In genomic region chr1:8874230-8875201, GRCh38 we compare ENCODE assay signal across 8 cellular contexts. TPM values are rescaled to one million over a fixed set of nuclear protein-coding genes. Genes with fewer than 3 reads are reported as not detected.
DNase-seq lines count a peak whose midpoint lies in the region; ATAC-seq, FAIRE-seq and TF ChIP-seq lines count a peak whose summit lies in the region.

No MANE protein-coding gene starts in this region.

- H3K18ac ChIP-seq in IMR-90 (ENCODE audit: low read depth, low read length) (no peak overlapping the region), mesendoderm (ENCODE audit: low read length) (peak overlapping the region; percentile 21)

- POLR2A ChIA-PET in AG04449 (lab: Yijun Ruan, JAX), result interaction anchor here (0.6 to 1.9 kb wide), 7 partner anchors 9 to 354 kb away, joined by 3 to 5 read pairs (median 4); no protein-coding TSS in a partner anchor
- POLR2A ChIA-PET in IMR-90 (lab: Charles Lee; ENCODE audit: unreplicated experiment), result no interaction called here
- POLR2A ChIA-PET in K562 (lab: Yijun Ruan, JAX), result interaction anchor here (0.7 to 9.5 kb wide), 4 partner anchors 11 to 291 kb away, joined by 3 to 219 read pairs (median 4); no protein-coding TSS in a partner anchor

- no peak overlapping the region for H2BK120ac ChIP-seq in IMR-90 (ENCODE audit: low read depth, low read length)
- H2BK120ac ChIP-seq in mesendoderm (ENCODE audit: low read depth, low read length), result no peak overlapping the region

- H2BK5ac ChIP-seq in IMR-90 (ENCODE audit: low read depth, low read length, poor library complexity, severe bottlenecking) (peak overlapping the region; percentile 18), mesendoderm (ENCODE audit: low read length) (no peak overlapping the region)

- no peak for TF ChIP-seq RAD21 in IMR-90 (IDR thresholded peaks at IDR 0.05; ENCODE audit: low read length)
- no peak for TF ChIP-seq RAD21 in K562 (CRISPR knock-in tag; conservative IDR thresholded peaks at IDR 0.05 in 1 of 2, IDR thresholded peaks at IDR 0.05 in 1 of 2)

- no peak overlapping the region for H2BK15ac ChIP-seq in IMR-90 (ENCODE audit: low read depth, low read length)
- H2BK15ac ChIP-seq in mesendoderm (replicated peaks; ENCODE audit: low read depth), result no peak overlapping the region

- 100% methylated on average over 1 of the region's 15 CpGs; no CpG with 5 or more reads in 1 of the 2 experiments for WGBS in IMR-90 (ENCODE audit: extremely low coverage in 2 of 2, insufficient read length in 1 of 2), 2 experiments
- 37% methylated on average over 15 of the region's 15 CpGs for WGBS in K562 (ENCODE audit: insufficient coverage, low coverage, missing lambda C conversion rate)
- WGBS in mesendoderm (ENCODE audit: extremely low coverage, insufficient coverage, low lambda C conversion rate), result no CpG with 5 or more reads among the region's 15 CpGs

- no peak overlapping the region for H2BK20ac ChIP-seq in IMR-90 (ENCODE audit: low read depth, low read length)

- H4K8ac ChIP-seq in IMR-90 (ENCODE audit: low read depth in 2 of 2, low read length in 2 of 2), result peak overlapping the region in 1 of 2 experiments; percentile 2; a peak in 1 of 4 replicates
- no peak overlapping the region for H4K8ac ChIP-seq in mesendoderm (ENCODE audit: low read depth, low read length)

- H4K5ac ChIP-seq in IMR-90 (ENCODE audit: low read depth, low read length), result no peak overlapping the region
- no peak overlapping the region for H4K5ac ChIP-seq in mesendoderm (ENCODE audit: low read length)

- no peak for ATAC-seq in IMR-90 (ENCODE audit: low read depth)
- no peak for ATAC-seq in K562
- no peak for ATAC-seq in GM21390 (IDR thresholded peaks at IDR 0.05; ENCODE audit: unreplicated experiment)

- FAIRE-seq in K562 (lab: Jason Lieb, UNC), result no peak

- H3K4me2 ChIP-seq in IMR-90 (ENCODE audit: low read depth, low read length), result peak overlapping the region; percentile 60
- H3K4me2 ChIP-seq in K562 (ENCODE audit: insufficient read depth, low read length), result peak overlapping the region; percentile 98
- H3K4me2 ChIP-seq in mesendoderm (ENCODE audit: low read length), result peak overlapping the region; percentile 60

- H3K36me3 ChIP-seq in IMR-90 (ENCODE audit: control insufficient read depth, insufficient read depth, low read length) (peaks cover 58% of the 10 kb centered on the region), K562 (ENCODE audit: control insufficient read depth, insufficient read depth, low read length) (peaks cover 82% of the 10 kb centered on the region), mesendoderm (ENCODE audit: control insufficient read depth, insufficient read depth, low read length) (peaks cover 35% of the 10 kb centered on the region)

- 0 out of 2 replicates have a peak overlapping the region, but pooled peaks have one; percentile 16 for H3K56ac ChIP-seq in IMR-90 (ENCODE audit: extremely low read depth, insufficient read depth, low read length)
- peak overlapping the region; percentile 73 for H3K56ac ChIP-seq in mesendoderm (ENCODE audit: low read length)

- intact Hi-C loops in IMR-90 (cut with micrococcal nuclease), result loop anchor here (5.0 kb wide), 2 partner anchors 113 to 133 kb away; no protein-coding TSS in a partner anchor
- intact Hi-C loops in K562 (cut with micrococcal nuclease), result no loop called here

- H4K20me1 ChIP-seq in IMR-90 (ENCODE audit: insufficient read depth, low read length) (peaks cover 89% of the 10 kb centered on the region), K562 (replicated peaks; ENCODE audit: control insufficient read depth, insufficient read depth, low read length) (peaks cover 65% of the 10 kb centered on the region)

- peak overlapping the region; percentile 41 for H3K27ac ChIP-seq in IMR-90 (ENCODE audit: insufficient read depth, low read length)
- H3K27ac ChIP-seq in K562 (ENCODE audit: extremely low read depth, low read depth, low read length), result peak overlapping the region; percentile 99
- H3K27ac ChIP-seq in mesendoderm (ENCODE audit: low read depth, low read length), result peak overlapping the region; percentile 69

- H2AK5ac ChIP-seq in IMR-90 (ENCODE audit: low read depth, low read length) (0 out of 2 replicates have a peak overlapping the region, but pooled peaks have one; percentile 22), mesendoderm (ENCODE audit: low read length) (no peak overlapping the region)

- H3K9me1 ChIP-seq in IMR-90 (ENCODE audit: insufficient read depth, low read length), result peaks cover 24% of the 10 kb centered on the region
- H3K9me1 ChIP-seq in K562 (ENCODE audit: control insufficient read depth, insufficient read depth, low read length), result peaks cover 9% of the 10 kb centered on the region

- in situ Hi-C loops in IMR-90 (cut with MboI; ENCODE audit: low sequenced_read_pairs) (loop anchor here (25.0 kb wide), 1 partner anchor 887 kb away; no protein-coding TSS in a partner anchor), K562 (cut with MboI) (no loop called here)

- DNase-seq in AG04449 (ENCODE audit: low read depth, low spot score) (no peak), IMR-90 (peak; percentile 61), K562 (ENCODE audit: extremely low read depth in 1 of 4, low spot score in 3 of 4) (peak in 1 of 4 experiments; percentile 6), mesendoderm (no peak), NCI-H226 (no peak), dermis blood vessel endothelial cell (no peak)
- no peak for DNase-seq in activated CD4-positive, CD25-positive, alpha-beta regulatory T cell (lab: John Stamatoyannopoulos, UW)

- H3K23ac ChIP-seq in IMR-90 (ENCODE audit: low read depth, low read length), result peak overlapping the region; percentile 28
- H3K23ac ChIP-seq in mesendoderm (ENCODE audit: low read length), result no peak overlapping the region

- BruUV-seq in IMR-90 (replicated peaks; lab: Mats Ljungman, UMichigan) (no TSS peak), K562 (replicated peaks; lab: Mats Ljungman, UMichigan) (no TSS peak)

- H3K4me1 ChIP-seq in IMR-90 (ENCODE audit: control insufficient read depth, insufficient read depth, low read length), result peaks cover 43% of the 10 kb centered on the region
- peaks cover 27 to 32% of the 10 kb centered on the region in 2 experiments; a peak in 4 of 5 replicates for H3K4me1 ChIP-seq in K562 (replicated peaks in 1 of 2; ENCODE audit: control insufficient read depth in 2 of 2, insufficient read depth in 2 of 2, low read length in 2 of 2)
- peaks cover 18% of the 10 kb centered on the region for H3K4me1 ChIP-seq in mesendoderm (ENCODE audit: control insufficient read depth, low read depth, low read length)

- dilution Hi-C loops in IMR-90 (cut with HindIII; ENCODE audit: low sequenced_read_pairs, unreplicated experiment), result no loop called here

- H3K27me3 ChIP-seq in IMR-90 (ENCODE audit: control insufficient read depth, insufficient read depth, low read length) (no peaks in the 10 kb centered on the region), K562 (ENCODE audit: control insufficient read depth in 2 of 2, insufficient read depth in 2 of 2, low read length in 2 of 2) (no peaks in the 10 kb centered on the region), mesendoderm (ENCODE audit: insufficient read depth, low read length, poor library complexity) (no peaks in the 10 kb centered on the region)

- TF ChIP-seq CTCF in AG04449 (IDR thresholded peaks at IDR 0.05; ENCODE audit: insufficient read depth, low read length, missing control alignments) (no peak), IMR-90 (conservative IDR thresholded peaks at IDR 0.05; ENCODE audit: low read depth, low read length) (no peak), K562 (IDR thresholded peaks at IDR 0.05 in 2 of 3, conservative IDR thresholded peaks at IDR 0.05 in 1 of 3; ENCODE audit: insufficient read depth in 2 of 3, low read depth in 1 of 3, low read length in 3 of 3) (no peak)

- H2AK9ac ChIP-seq in IMR-90 (replicated peaks; ENCODE audit: low read depth, low read length, poor library complexity), result no peak overlapping the region

- peak overlapping the region; percentile 44 for H3K4ac ChIP-seq in IMR-90 (ENCODE audit: low read depth, low read length)
- no peak overlapping the region for H3K4ac ChIP-seq in mesendoderm (ENCODE audit: low read depth, low read length)

- no peaks in the 10 kb centered on the region for H3K9me3 ChIP-seq in IMR-90 (ENCODE audit: control insufficient read depth, insufficient read depth, low read length)
- H3K9me3 ChIP-seq in K562 (replicated peaks; ENCODE audit: control insufficient read depth, insufficient read depth, low read depth, low read length), result no peaks in the 10 kb centered on the region

- no peak for TF ChIP-seq POLR2A in IMR-90 (IDR thresholded peaks at IDR 0.05; ENCODE audit: low read depth, low read length)
- TF ChIP-seq POLR2A in K562 (conservative IDR thresholded peaks at IDR 0.05), result peak; percentile 58

- H3K79me1 ChIP-seq in IMR-90 (ENCODE audit: low read depth in 1 of 2, low read length in 2 of 2) (peaks cover 29 to 57% of the 10 kb centered on the region in 2 experiments), mesendoderm (ENCODE audit: low read length) (peaks cover 23% of the 10 kb centered on the region)

- H4K91ac ChIP-seq in IMR-90 (ENCODE audit: insufficient read depth, low read depth, low read length), result no peak overlapping the region

- TF ChIP-seq EP300 in K562 (IDR thresholded peaks at IDR 0.05; ENCODE audit: low read length), result no peak

- peak overlapping the region; percentile 97 for H3K4me3 ChIP-seq in AG04449 (ENCODE audit: low read depth, low read length)
- no peak overlapping the region for H3K4me3 ChIP-seq in IMR-90 (ENCODE audit: insufficient read depth, low read depth, low read length)
- H3K4me3 ChIP-seq in K562, result peak overlapping the region; percentile 82
- no peak overlapping the region for H3K4me3 ChIP-seq in mesendoderm (ENCODE audit: low read length)

- peaks cover 100% of the 10 kb centered on the region for H3K79me2 ChIP-seq in K562 (ENCODE audit: control insufficient read depth, insufficient read depth, low read length)
- H3K79me2 ChIP-seq in mesendoderm (ENCODE audit: control insufficient read depth, insufficient read depth, low read length), result peaks cover 84% of the 10 kb centered on the region

- CTCF ChIA-PET in AG04449 (lab: Yijun Ruan, JAX), result interaction anchor here (1.8 to 5.0 kb wide), 3 partner anchors 13 to 131 kb away, joined by 4 to 73 read pairs (median 14); no protein-coding TSS in a partner anchor
- CTCF ChIA-PET in IMR-90 (lab: Yijun Ruan, JAX), result interaction anchor here (0.9 to 1.2 kb wide), 2 partner anchors 10 to 12 kb away, joined by 3 to 5 read pairs; no protein-coding TSS in a partner anchor
- CTCF ChIA-PET in K562 (lab: Yijun Ruan, JAX; ENCODE audit: low intra/inter-chr PET ratio), result no interaction called here

- H3K14ac ChIP-seq in IMR-90 (replicated peaks; ENCODE audit: low read depth, low read length), result 0 out of 2 replicates have a peak overlapping the region, but pooled peaks have one; percentile 8

- H3K9ac ChIP-seq in IMR-90 (ENCODE audit: low read depth, low read length) (peak overlapping the region; percentile 38; the same call in 1 of the 2 replicates), K562 (ENCODE audit: insufficient read depth in 1 of 2, low read depth in 2 of 2, low read length in 2 of 2) (peak overlapping the region; percentile 81 to 99), mesendoderm (ENCODE audit: low read length) (peak overlapping the region; percentile 100)

- H2AFZ ChIP-seq in IMR-90 (replicated peaks; ENCODE audit: low read length, poor library complexity) (no peak overlapping the region), K562 (ENCODE audit: low read depth, low read length) (no peak overlapping the region)

RNA-seq across cellular contexts. Expression of gene ENO1, which starts 4.0 kb away (rescaled TPM):
- 2,952 and 3,643 TPM in 2 replicates for total RNA-seq in IMR-90 (2012; rRNA removed)
- polyA plus RNA-seq in IMR-90 (2012; rRNA removed), result 2,094 and 2,125 TPM in 2 replicates
- 1,308 and 1,582 TPM in 2 replicates for polyA plus RNA-seq in IMR-90 (2012; cell fraction: cytosol; rRNA removed)
- 1,133 and 1,170 TPM in 2 replicates for polyA plus RNA-seq in IMR-90 (2012; cell fraction: nucleus; rRNA removed; ENCODE audit: low replicate concordance)
- 790 and 1,193 TPM in 2 replicates for total RNA-seq in K562 (2011; cell fraction: chromatin; rRNA removed; ENCODE audit: low replicate concordance)
- 1,022 and 1,050 TPM in 2 replicates for total RNA-seq in K562 (2011; cell fraction: nucleolus; rRNA removed)
- 987 and 1,019 TPM in 2 replicates for total RNA-seq in K562 (2011; cell fraction: nucleoplasm; rRNA removed)
- 2,617 and 2,757 TPM in 2 replicates for total RNA-seq in K562 (2014; rRNA removed)
- total RNA-seq in K562 (2014; rRNA removed; fragmentation: Illumina TruSeq; extraction: Trizol), result 2,118 and 2,410 TPM in 2 replicates
- total RNA-seq in K562 (2015; rRNA removed; fragmentation: Illumina TruSeq; extraction: Trizol), result 2,997 and 3,044 TPM in 2 replicates
- total RNA-seq in K562 (2021), result 2,642 and 2,717 TPM in 2 replicates
- 3,253 and 3,807 TPM in 2 replicates for polyA plus RNA-seq in K562 (2011; rRNA removed)
- polyA plus RNA-seq in K562 (2011; cell fraction: cytosol; rRNA removed), result 3,902 and 3,930 TPM in 2 replicates
- polyA plus RNA-seq in K562 (2011; cell fraction: nucleus; rRNA removed), result 1,435 and 2,014 TPM in 2 replicates
- polyA plus RNA-seq in K562 (2012), result 2,677 and 3,119 TPM in 2 replicates
- 2,868 and 3,193 TPM in 2 replicates for polyA plus RNA-seq in K562 (2014; fragmentation: Illumina TruSeq; extraction: Trizol)
- 1,000 to 10,000 TPM; 6,249 to 7,472 TPM for polyA plus RNA-seq in K562 (2014; fragmentation: Nextera tagmentation; extraction: Ambion mirVana)
- 2,249 and 2,310 TPM in 2 replicates for polyA plus RNA-seq in K562 (2014; rRNA removed)
- 3,327 and 3,913 TPM in 2 replicates for polyA minus RNA-seq in K562 (2011; rRNA and poly(A)+ RNA removed)
- polyA minus RNA-seq in K562 (2011; cell fraction: cytosol; rRNA and poly(A)+ RNA removed), result 2,697 and 3,181 TPM in 2 replicates
- 390 and 803 TPM in 2 replicates for polyA minus RNA-seq in K562 (2011; cell fraction: nucleus; rRNA and poly(A)+ RNA removed)
- 1,324 TPM for polyA plus RNA-seq in mesendoderm (2013, experiment 1 of 2)
- 1,329 TPM for polyA plus RNA-seq in mesendoderm (2013, experiment 2 of 2)
- total RNA-seq in dermis blood vessel endothelial cell, result 1,154 and 2,045 TPM in 2 replicates

RNA-seq across cellular contexts. Expression of gene RERE, which starts 57.1 kb away (rescaled TPM):
- total RNA-seq in IMR-90 (2012; rRNA removed), result 11.5 and 15.8 TPM in 2 replicates
- polyA plus RNA-seq in IMR-90 (2012; rRNA removed), result 13.5 and 25.1 TPM in 2 replicates
- polyA plus RNA-seq in IMR-90 (2012; cell fraction: cytosol; rRNA removed), result 7.6 and 12.1 TPM in 2 replicates
- 27.4 and 39.6 TPM in 2 replicates for polyA plus RNA-seq in IMR-90 (2012; cell fraction: nucleus; rRNA removed; ENCODE audit: low replicate concordance)
- 171 and 273 TPM in 2 replicates for total RNA-seq in K562 (2011; cell fraction: chromatin; rRNA removed; ENCODE audit: low replicate concordance)
- 61.4 and 68.2 TPM in 2 replicates for total RNA-seq in K562 (2011; cell fraction: nucleolus; rRNA removed)
- 135 and 159 TPM in 2 replicates for total RNA-seq in K562 (2011; cell fraction: nucleoplasm; rRNA removed)
- total RNA-seq in K562 (2014; rRNA removed), result 14.2 and 14.4 TPM in 2 replicates
- total RNA-seq in K562 (2014; rRNA removed; fragmentation: Illumina TruSeq; extraction: Trizol), result 13.4 and 14.6 TPM in 2 replicates
- 12.9 and 14.2 TPM in 2 replicates for total RNA-seq in K562 (2015; rRNA removed; fragmentation: Illumina TruSeq; extraction: Trizol)
- 40.2 and 51.5 TPM in 2 replicates for total RNA-seq in K562 (2021)
- polyA plus RNA-seq in K562 (2011; rRNA removed), result 5.3 and 8.3 TPM in 2 replicates
- polyA plus RNA-seq in K562 (2011; cell fraction: cytosol; rRNA removed), result 5.1 and 11.3 TPM in 2 replicates
- polyA plus RNA-seq in K562 (2011; cell fraction: nucleus; rRNA removed), result 35.9 and 36.4 TPM in 2 replicates
- 22.1 and 24.3 TPM in 2 replicates for polyA plus RNA-seq in K562 (2012)
- polyA plus RNA-seq in K562 (2014; fragmentation: Illumina TruSeq; extraction: Trizol), result 21.1 and 25.2 TPM in 2 replicates
- 1 to 10 TPM; 3.0 to 5.4 TPM for polyA plus RNA-seq in K562 (2014; fragmentation: Nextera tagmentation; extraction: Ambion mirVana)
- 8.0 and 22.3 TPM in 2 replicates for polyA plus RNA-seq in K562 (2014; rRNA removed)
- 55.5 and 81.8 TPM in 2 replicates for polyA minus RNA-seq in K562 (2011; rRNA and poly(A)+ RNA removed)
- polyA minus RNA-seq in K562 (2011; cell fraction: cytosol; rRNA and poly(A)+ RNA removed), result 45.2 and 50.4 TPM in 2 replicates
- polyA minus RNA-seq in K562 (2011; cell fraction: nucleus; rRNA and poly(A)+ RNA removed), result 32.6 and 64.3 TPM in 2 replicates
- polyA plus RNA-seq in mesendoderm (2013, experiment 1 of 2), result 55.4 TPM
- polyA plus RNA-seq in mesendoderm (2013, experiment 2 of 2), result 60.2 TPM
- total RNA-seq in dermis blood vessel endothelial cell, result 50.7 and 70.7 TPM in 2 replicates

Comparison
In these comparisons a context has a peak if more than half of its experiments do, and no peak if none do; other contexts are left out.
1. H3K4me3 ChIP-seq: peak in AG04449 (single experiment) and K562 (single experiment); none in IMR-90 (single experiment) and mesendoderm (single experiment).
2. H3K27ac ChIP-seq: peak in every context shown above with its lines; median percentile 99 in K562; 69 in mesendoderm; 41 in IMR-90.
3. H3K9ac ChIP-seq: peak in every context shown above with its lines; median percentile 100 in mesendoderm; 90 in K562; 38 in IMR-90.
4. Peak in every context shown above with its lines, with median percentiles within 50 percentile points of each other: H3K4me2 ChIP-seq.